ENCODE assay signal across 28 cellular contexts in the genomic region with DNA sequence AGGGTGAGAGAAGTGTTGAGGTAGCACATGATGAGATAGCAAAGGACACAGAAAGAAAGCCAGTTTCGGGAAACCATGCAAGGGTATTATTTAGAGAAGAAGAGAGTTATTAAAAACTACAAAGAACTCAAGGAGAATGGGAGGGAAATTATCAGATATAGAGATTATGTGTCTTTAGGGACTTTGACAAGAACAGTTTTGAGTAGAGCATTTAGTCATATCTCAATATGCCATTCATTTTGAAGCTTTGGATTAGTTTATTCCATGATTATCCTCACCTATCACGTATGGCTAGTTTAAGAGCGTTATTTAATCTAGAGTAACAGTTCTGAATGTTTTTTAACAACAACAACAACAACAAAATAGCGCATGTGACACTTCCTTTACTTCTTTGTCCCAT.
"Had no signal": no experiment of that assay in that cellular context is flagged by ENCODE, and none has a peak within 500 bp of the region (broad histone marks: within the 10 kb centered on the region; RNA-seq: fewer than 3 reads in every experiment).

No MANE protein-coding gene starts in this region.

- H3K27me3 Mint-ChIP-seq: stimulated activated memory B cell treated with anti-CD40 and anti-IgM and Interleukin-4, amounts not matched to agents 10 μg/mL and 1 μg/mL and 100 μg/mL, for 72 hours; stimulated activated naive B cell treated with anti-CD40 and anti-IgM and Interleukin-4, amounts not matched to agents 10 μg/mL and 1 μg/mL and 100 μg/mL, for 72 hours; stimulated activated naive CD8-positive, alpha-beta T cell treated with anti-CD3 and anti-CD28 coated beads, Interleukin-15, amount 100 ng/mL, for 72 hours; stimulated activated naive CD8-positive, alpha-beta T cell treated with anti-CD3 and anti-CD28 coated beads, Interleukin-15, Interleukin-2, amounts not matched to agents 100 ng/mL and 50 ng/mL, for 24 hours; type B pancreatic cell had no signal

- H3K27ac ChIP-seq: stomach, suprapubic skin, testis, thoracic aorta, thyroid gland, tibial artery, tibial nerve, transverse colon, upper lobe of left lung, upper lobe of right lung, uterus, vagina had no signal

- H3K4me3 ChIP-seq: stomach, suprapubic skin, testis, thoracic aorta, thyroid gland, tibial artery, tibial nerve, transverse colon, upper lobe of left lung, upper lobe of right lung, uterus, vagina had no signal

- H3K9me3 ChIP-seq: stomach, suprapubic skin, testis, thoracic aorta, thyroid gland, tibial artery, tibial nerve, transverse colon, upper lobe of left lung, upper lobe of right lung, uterus, vagina had no signal

- H3K4me3 Mint-ChIP-seq: stimulated activated effector memory CD8-positive, alpha-beta T cell treated with anti-CD3 and anti-CD28 coated beads, Interleukin-12 subunit alpha, Interleukin-12 subunit beta, amount 100 ng/mL, for 72 hours; stimulated activated memory B cell treated with anti-CD40 and anti-IgM and Interleukin-4, amounts not matched to agents 10 μg/mL and 1 μg/mL and 100 μg/mL, for 72 hours; stimulated activated naive B cell treated with anti-CD40 and anti-IgM and Interleukin-4, amounts not matched to agents 10 μg/mL and 1 μg/mL and 100 μg/mL, for 72 hours; stimulated activated naive CD8-positive, alpha-beta T cell treated with anti-CD3 and anti-CD28 coated beads, Interleukin-15, amount 100 ng/mL, for 72 hours; stimulated activated naive CD8-positive, alpha-beta T cell treated with anti-CD3 and anti-CD28 coated beads, Interleukin-15, Interleukin-2, amounts not matched to agents 100 ng/mL and 50 ng/mL, for 24 hours; type B pancreatic cell had no signal

- H3K36me3 Mint-ChIP-seq: stimulated activated effector memory CD8-positive, alpha-beta T cell treated with anti-CD3 and anti-CD28 coated beads, Interleukin-12 subunit alpha, Interleukin-12 subunit beta, amount 100 ng/mL, for 72 hours had no signal

- H3K27ac Mint-ChIP-seq: stimulated activated effector memory CD8-positive, alpha-beta T cell treated with anti-CD3 and anti-CD28 coated beads, Interleukin-12 subunit alpha, Interleukin-12 subunit beta, amount 100 ng/mL, for 72 hours; stimulated activated memory B cell treated with anti-CD40 and anti-IgM and Interleukin-4, amounts not matched to agents 10 μg/mL and 1 μg/mL and 100 μg/mL, for 72 hours; stimulated activated naive B cell treated with anti-CD40 and anti-IgM and Interleukin-4, amounts not matched to agents 10 μg/mL and 1 μg/mL and 100 μg/mL, for 72 hours; stimulated activated naive CD8-positive, alpha-beta T cell treated with anti-CD3 and anti-CD28 coated beads, Interleukin-15, amount 100 ng/mL, for 72 hours; stimulated activated naive CD8-positive, alpha-beta T cell treated with anti-CD3 and anti-CD28 coated beads, Interleukin-15, Interleukin-2, amounts not matched to agents 100 ng/mL and 50 ng/mL, for 24 hours; type B pancreatic cell had no signal

- H3K27me3 ChIP-seq: stomach, suprapubic skin, testis, thyroid gland, tibial artery, tibial nerve, transverse colon, upper lobe of left lung, upper lobe of right lung, uterus, vagina had no signal

- H3K4me1 Mint-ChIP-seq: stimulated activated memory B cell treated with anti-CD40 and anti-IgM and Interleukin-4, amounts not matched to agents 10 μg/mL and 1 μg/mL and 100 μg/mL, for 72 hours had no signal

- H3K36me3 ChIP-seq: thoracic aorta, thyroid gland, tibial artery, tibial nerve, transverse colon, upper lobe of left lung, upper lobe of right lung, uterus, vagina had no signal

- DNase-seq: stimulated activated CD4-positive, alpha-beta T cell treated with anti-CD3 and anti-CD28 coated beads, Interleukin-2, amount 100 ng/mL, for 48 hours; stimulated activated CD4-positive, alpha-beta T cell treated with anti-CD3 and anti-CD28 coated beads, Interleukin-4, amount 100 ng/mL, for 1 hour; stimulated activated CD4-positive, alpha-beta T cell treated with anti-CD3 and anti-CD28 coated beads, Interleukin-4, amount 100 ng/mL, for 24 hours; stimulated activated CD4-positive, alpha-beta T cell treated with anti-CD3 and anti-CD28 coated beads, Interleukin-4, amount 100 ng/mL, for 4 hours; stimulated activated CD8-positive, alpha-beta memory T cell treated with anti-CD3 and anti-CD28 coated beads, Interleukin-4, amount 100 ng/mL, for 48 hours; stimulated activated naive B cell treated with anti-CD40 and anti-IgM and Interleukin-4, amounts not matched to agents 10 μg/mL and 1 μg/mL and 100 μg/mL, for 72 hours; stimulated activated naive CD4-positive, alpha-beta T cell; stimulated activated naive CD4-positive, alpha-beta T cell treated with Interleukin-2 at 50 U/mL for 16 hours; stimulated activated naive CD8-positive, alpha-beta T cell treated with anti-CD3 and anti-CD28 coated beads, Interleukin-15, amount 100 ng/mL, for 72 hours; stimulated activated naive CD8-positive, alpha-beta T cell treated with anti-CD3 and anti-CD28 coated beads, Interleukin-15, Interleukin-2, amounts not matched to agents 100 U/mL and 50 U/mL, for 24 hours; stomach; substantia nigra; testis; thyroid gland; tibial artery; transverse colon; trophoblast cell; upper lobe of left lung; upper lobe of right lung; uterus had no signal

- ATAC-seq: stimulated activated effector memory CD8-positive, alpha-beta T cell treated with anti-CD3 and anti-CD28 coated beads, Interleukin-12 subunit alpha, Interleukin-12 subunit beta, amount 100 ng/mL, for 72 hours; stimulated activated memory B cell treated with anti-CD40 and anti-IgM and Interleukin-4, amounts not matched to agents 10 μg/mL and 1 μg/mL and 100 μg/mL, for 72 hours; stimulated activated naive B cell treated with anti-CD40 and anti-IgM and Interleukin-4, amounts not matched to agents 10 μg/mL and 1 μg/mL and 100 μg/mL, for 72 hours; stimulated activated naive CD8-positive, alpha-beta T cell treated with anti-CD3 and anti-CD28 coated beads, Interleukin-15, amount 100 ng/mL, for 72 hours; stimulated activated naive CD8-positive, alpha-beta T cell treated with anti-CD3 and anti-CD28 coated beads, Interleukin-15, Interleukin-2, amounts not matched to agents 100 U/mL and 50 U/mL, for 24 hours; upper lobe of right lung had no signal

- H3K9me3 Mint-ChIP-seq: stimulated activated effector memory CD8-positive, alpha-beta T cell treated with anti-CD3 and anti-CD28 coated beads, Interleukin-12 subunit alpha, Interleukin-12 subunit beta, amount 100 ng/mL, for 72 hours; stimulated activated memory B cell treated with anti-CD40 and anti-IgM and Interleukin-4, amounts not matched to agents 10 μg/mL and 1 μg/mL and 100 μg/mL, for 72 hours; stimulated activated naive B cell treated with anti-CD40 and anti-IgM and Interleukin-4, amounts not matched to agents 10 μg/mL and 1 μg/mL and 100 μg/mL, for 72 hours; stimulated activated naive CD8-positive, alpha-beta T cell treated with anti-CD3 and anti-CD28 coated beads, Interleukin-15, amount 100 ng/mL, for 72 hours; stimulated activated naive CD8-positive, alpha-beta T cell treated with anti-CD3 and anti-CD28 coated beads, Interleukin-15, Interleukin-2, amounts not matched to agents 100 ng/mL and 50 ng/mL, for 24 hours; type B pancreatic cell had no signal

- H3K4me1 ChIP-seq: stomach, suprapubic skin, testis, tibial artery, tibial nerve, transverse colon, upper lobe of left lung, upper lobe of right lung, uterus, vagina had no signal
